In genomic region chr15:82968066-82968465, GRCh38 we compare ENCODE assay signal across 19 cellular contexts. TPM values are rescaled to one million over a fixed set of nuclear protein-coding genes. Genes with fewer than 3 reads are reported as not detected.
DNase-seq lines count a peak whose midpoint lies in the region; ATAC-seq and TF ChIP-seq lines count a peak whose summit lies in the region.
"Had no signal": no experiment of that assay in that cellular context is flagged by ENCODE, and none has a peak within 500 bp of the region (broad histone marks: within the 10 kb centered on the region; RNA-seq: fewer than 3 reads in every experiment).

No MANE protein-coding gene starts in this region.

- H3K9me3 ChIP-seq in naive thymus-derived CD4-positive, alpha-beta T cell (ENCODE audit: control insufficient read depth in 2 of 3, low read length in 3 of 3) = no peaks in the 10 kb centered on the region
- H3K9me3 ChIP-seq: neutrophil had no signal

- no peaks in the 10 kb centered on the region for H3K4me1 ChIP-seq in naive thymus-derived CD4-positive, alpha-beta T cell (ENCODE audit: control insufficient read depth in 2 of 2, insufficient read depth in 2 of 2, low read length in 2 of 2)

- CTCF ChIA-PET in naive thymus-derived CD4-positive, alpha-beta T cell (lab: Charles Lee) = no interaction called here

- intact Hi-C loops in naive thymus-derived CD4-positive, alpha-beta T cell (cut with micrococcal nuclease) = no loop called here

- peak; percentile 38 for ATAC-seq in naive thymus-derived CD4-positive, alpha-beta T cell
- ATAC-seq in GM19397 (IDR thresholded peaks at IDR 0.05; ENCODE audit: unreplicated experiment) = no peak
- ATAC-seq: activated CD4-positive, CD25-positive, alpha-beta regulatory T cell treated with anti-CD3 and anti-CD28 coated beads, Interleukin-2, amount 50 U/mL, for 24 hours; activated CD8-positive, alpha-beta memory T cell treated with anti-CD3 and anti-CD28 coated beads, Interleukin-2, amount 10 ng/mL, durations not matched to agents 7 days and 5 days; left cardiac atrium had no signal

- H3K27ac ChIP-seq in naive thymus-derived CD4-positive, alpha-beta T cell (ENCODE audit: low read depth, low read length) = no peak overlapping the region
- H3K27ac ChIP-seq: neutrophil had no signal

- H3K36me3 ChIP-seq in naive thymus-derived CD4-positive, alpha-beta T cell (ENCODE audit: control insufficient read depth in 2 of 3, insufficient read depth in 3 of 3, low read length in 3 of 3) = no peaks in the 10 kb centered on the region
- H3K36me3 ChIP-seq: neutrophil had no signal

- H3K9me3 Mint-ChIP-seq in naive thymus-derived CD4-positive, alpha-beta T cell = peaks cover 0 to 2% (median 0%) of the 10 kb centered on the region in 11 donors
- H3K9me3 Mint-ChIP-seq in glutamatergic neuron (ENCODE audit: unreplicated experiment) = no peaks in the 10 kb centered on the region
- H3K9me3 Mint-ChIP-seq in activated naive CD8-positive, alpha-beta T cell treated with anti-CD3 and anti-CD28 coated beads for 36 hours = no peaks in the 10 kb centered on the region
- H3K9me3 Mint-ChIP-seq: brain had no signal

- H3K36me3 Mint-ChIP-seq in naive thymus-derived CD4-positive, alpha-beta T cell = peaks cover 0 to 3% (median 0%) of the 10 kb centered on the region in 5 donors
- H3K36me3 Mint-ChIP-seq in glutamatergic neuron (ENCODE audit: unreplicated experiment) = no peaks in the 10 kb centered on the region
- H3K36me3 Mint-ChIP-seq in activated naive CD8-positive, alpha-beta T cell treated with anti-CD3 and anti-CD28 coated beads for 36 hours = no peaks in the 10 kb centered on the region
- H3K36me3 Mint-ChIP-seq: brain had no signal

- H3K4me3 Mint-ChIP-seq in naive thymus-derived CD4-positive, alpha-beta T cell = no peak overlapping the region
- no peak overlapping the region for H3K4me3 Mint-ChIP-seq in glutamatergic neuron (ENCODE audit: unreplicated experiment)
- H3K4me3 Mint-ChIP-seq in activated naive CD8-positive, alpha-beta T cell treated with anti-CD3 and anti-CD28 coated beads for 36 hours = no peak overlapping the region
- H3K4me3 Mint-ChIP-seq: activated CD8-positive, alpha-beta memory T cell treated with anti-CD3 and anti-CD28 coated beads, Interleukin-2, amount 10 ng/mL, durations not matched to agents 7 days and 5 days; brain had no signal

- peaks cover 0 to 34% (median 0%) of the 10 kb centered on the region in 5 donors for H3K27me3 Mint-ChIP-seq in naive thymus-derived CD4-positive, alpha-beta T cell
- H3K27me3 Mint-ChIP-seq in glutamatergic neuron (ENCODE audit: unreplicated experiment) = no peaks in the 10 kb centered on the region
- H3K27me3 Mint-ChIP-seq in activated naive CD8-positive, alpha-beta T cell treated with anti-CD3 and anti-CD28 coated beads for 36 hours = no peaks in the 10 kb centered on the region

- peaks cover 0 to 27% (median 0%) of the 10 kb centered on the region in 7 donors for H3K4me1 Mint-ChIP-seq in naive thymus-derived CD4-positive, alpha-beta T cell
- H3K4me1 Mint-ChIP-seq in glutamatergic neuron (ENCODE audit: low read depth, unreplicated experiment) = no peaks in the 10 kb centered on the region
- H3K4me1 Mint-ChIP-seq in activated naive CD8-positive, alpha-beta T cell treated with anti-CD3 and anti-CD28 coated beads for 36 hours = peaks cover 15% of the 10 kb centered on the region

- H3K27me3 ChIP-seq in naive thymus-derived CD4-positive, alpha-beta T cell (ENCODE audit: control insufficient read depth in 2 of 2, insufficient read depth in 2 of 2, low read length in 2 of 2) = no peaks in the 10 kb centered on the region
- H3K27me3 ChIP-seq: neutrophil had no signal

- DNase-seq in EH (ENCODE audit: low read depth) = peak; percentile 40
- DNase-seq in M059J (ENCODE audit: low read depth) = peak; percentile 73
- peak; percentile 93 for DNase-seq in amniotic epithelial cell (ENCODE audit: low read depth)
- DNase-seq in naive thymus-derived CD4-positive, alpha-beta T cell = no peak
- no peak for DNase-seq in glutamatergic neuron
- no peak for DNase-seq in NCI-H524 treated with DMSO at 0.1 percent for 48 hours (lab: John Stamatoyannopoulos, UW)
- no peak for DNase-seq in activated naive CD8-positive, alpha-beta T cell treated with anti-CD3 and anti-CD28 coated beads for 36 hours
- DNase-seq: activated CD8-positive, alpha-beta memory T cell treated with anti-CD3 and anti-CD28 coated beads, Interleukin-2, amount 10 ng/mL, durations not matched to agents 7 days and 5 days; activated naive CD4-positive, alpha-beta T cell; left cardiac atrium; midbrain; NCI-H1417; NCI-H2171 treated with DMSO at 0.1 percent for 48 hours; Right ventricle myocardium superior; T-helper 2 cell had no signal

- POLR2A ChIA-PET in naive thymus-derived CD4-positive, alpha-beta T cell (lab: Charles Lee) = no interaction called here

- no peak for TF ChIP-seq CTCF in glutamatergic neuron (IDR thresholded peaks at IDR 0.05; ENCODE audit: partially characterized antibody, unreplicated experiment)

- H3K4me3 ChIP-seq in naive thymus-derived CD4-positive, alpha-beta T cell (ENCODE audit: low read length) = no peak overlapping the region

- H3K27ac Mint-ChIP-seq in naive thymus-derived CD4-positive, alpha-beta T cell = no peak overlapping the region
- H3K27ac Mint-ChIP-seq in glutamatergic neuron (ENCODE audit: unreplicated experiment) = no peak overlapping the region
- no peak overlapping the region for H3K27ac Mint-ChIP-seq in activated naive CD8-positive, alpha-beta T cell treated with anti-CD3 and anti-CD28 coated beads for 36 hours
- H3K27ac Mint-ChIP-seq: activated CD8-positive, alpha-beta memory T cell treated with anti-CD3 and anti-CD28 coated beads, Interleukin-2, amount 10 ng/mL, durations not matched to agents 7 days and 5 days; brain had no signal

RNA-seq across cellular contexts. Expression of gene HOMER2, which starts 15.5 kb away (rescaled TPM):
- 5.5 and 7.6 TPM in 2 replicates for total RNA-seq in M059J (2014; rRNA removed; shearing (Covaris generic))
- 10 to 100 TPM in 1 of 5 experiments, 1 to 10 TPM in 4; 3.8 to 29.1 (median 6.6) TPM for total RNA-seq in naive thymus-derived CD4-positive, alpha-beta T cell
- polyA plus RNA-seq in naive thymus-derived CD4-positive, alpha-beta T cell = 1 to 10 TPM; 3.8 to 4.8 TPM
- total RNA-seq in glutamatergic neuron (ENCODE audit: unreplicated experiment) = 32.6 TPM
- 1 to 10 TPM; 3.1 to 3.3 TPM for total RNA-seq in activated naive CD8-positive, alpha-beta T cell treated with anti-CD3 and anti-CD28 coated beads for 36 hours

RNA-seq across cellular contexts. Expression of gene RAMAC, which starts 17.9 kb away (rescaled TPM):
- total RNA-seq in M059J (2014; rRNA removed; shearing (Covaris generic)) = 40.7 and 44.8 TPM in 2 replicates
- 10 to 100 TPM; 14.2 to 27.7 (median 18.7) TPM for total RNA-seq in naive thymus-derived CD4-positive, alpha-beta T cell
- polyA plus RNA-seq in naive thymus-derived CD4-positive, alpha-beta T cell = 10 to 100 TPM; 28.0 to 33.4 TPM
- total RNA-seq in glutamatergic neuron (ENCODE audit: unreplicated experiment) = 38.2 TPM
- total RNA-seq in activated naive CD8-positive, alpha-beta T cell treated with anti-CD3 and anti-CD28 coated beads for 36 hours = 10 to 100 TPM; 24.9 to 28.4 TPM

RNA-seq across cellular contexts. Expression of gene C15orf40, which starts 43.4 kb away (rescaled TPM):
- total RNA-seq in M059J (2014; rRNA removed; shearing (Covaris generic)) = 12.0 and 15.3 TPM in 2 replicates
- total RNA-seq in naive thymus-derived CD4-positive, alpha-beta T cell = 10 to 100 TPM; 12.1 to 47.2 (median 28.9) TPM
- 10 to 100 TPM; 46.1 to 82.3 TPM for polyA plus RNA-seq in naive thymus-derived CD4-positive, alpha-beta T cell
- total RNA-seq in glutamatergic neuron (ENCODE audit: unreplicated experiment) = 29.6 TPM
- 10 to 100 TPM; 27.1 to 30.2 TPM for total RNA-seq in activated naive CD8-positive, alpha-beta T cell treated with anti-CD3 and anti-CD28 coated beads for 36 hours

Comparison
In these comparisons a context has a peak if more than half of its experiments do, and no peak if none do; other contexts are left out.
1. DNase-seq: peak in EH (single experiment), M059J (single experiment) and amniotic epithelial cell (single experiment); none in naive thymus-derived CD4-positive, alpha-beta T cell (0 of 9), glutamatergic neuron (single experiment), NCI-H524 treated with DMSO at 0.1 percent for 48 hours (single experiment) and activated naive CD8-positive, alpha-beta T cell treated with anti-CD3 and anti-CD28 coated beads for 36 hours (single experiment).